In the genomic region with DNA sequence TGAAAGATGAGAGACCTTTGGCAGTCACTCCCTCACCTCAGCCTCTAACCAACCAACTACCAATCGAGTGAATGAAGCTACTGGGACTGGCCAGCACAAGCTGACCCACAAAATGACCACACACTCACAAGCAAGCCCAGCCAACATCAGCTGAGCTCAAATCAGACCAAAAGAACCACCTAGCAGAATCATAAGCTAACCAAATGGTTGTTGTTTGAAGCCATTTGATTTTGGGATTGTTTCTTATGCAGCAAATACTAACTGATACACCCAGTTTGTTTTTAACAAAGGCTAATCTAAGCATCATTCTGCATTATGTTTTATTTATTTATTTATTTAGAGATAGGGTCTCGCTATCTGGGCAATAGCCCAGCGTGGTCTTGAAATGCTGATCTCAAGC, we compare ENCODE assay signal across 25 cellular contexts.
"Had no signal": no experiment of that assay in that cellular context is flagged by ENCODE, and none has a peak within 500 bp of the region (broad histone marks: within the 10 kb centered on the region; RNA-seq: fewer than 3 reads in every experiment).

No MANE protein-coding gene starts in this region.

- H3K27me3 ChIP-seq: gastrocnemius medialis had no signal

- H3K9me3 ChIP-seq: gastrocnemius medialis, lower lobe of right lung, mucosa of descending colon had no signal

- H3K27ac ChIP-seq: coronary artery, dorsolateral prefrontal cortex, epithelial cell of prostate, esophagus squamous epithelium, gastrocnemius medialis, heart right ventricle, left lung, lower lobe of right lung had no signal

- H3K36me3 Mint-ChIP-seq: mesothelial cell of epicardium, naive B cell had no signal

- H3K36me3 ChIP-seq: esophagus squamous epithelium, gastrocnemius medialis, heart right ventricle, left lung, lower lobe of right lung had no signal

- H3K27ac Mint-ChIP-seq: mesothelial cell of epicardium had no signal

- H3K4me1 Mint-ChIP-seq: mesothelial cell of epicardium; naive B cell; naive thymus-derived CD8-positive, alpha-beta T cell had no signal

- H3K4me3 ChIP-seq: coronary artery, dorsolateral prefrontal cortex, esophagus squamous epithelium, gastrocnemius medialis, heart right ventricle, left lung, lower lobe of right lung, mucosa of descending colon had no signal

- DNase-seq: dermis blood vessel endothelial cell; dorsolateral prefrontal cortex; effector CD4-positive, alpha-beta T cell; effector memory CD4-positive, alpha-beta T cell; erythroblast; esophagus squamous epithelium; foreskin fibroblast; foreskin melanocyte; gastrocnemius medialis; glutamatergic neuron; head of caudate nucleus; heart right ventricle; hippocampal formation; left cardiac atrium; left lung; left ventricle myocardium superior; lower lobe of right lung; mesenchymal stem cell; mucosa of descending colon; naive B cell; naive thymus-derived CD8-positive, alpha-beta T cell had no signal

- ATAC-seq: esophagus mucosa; gastrocnemius medialis; heart right ventricle; left cardiac atrium; left lung; left ventricle myocardium superior; lower lobe of right lung; mucosa of descending colon; naive thymus-derived CD8-positive, alpha-beta T cell had no signal

- H3K4me3 Mint-ChIP-seq: mesothelial cell of epicardium; naive B cell; naive thymus-derived CD8-positive, alpha-beta T cell had no signal

- H3K4me1 ChIP-seq: gastrocnemius medialis, heart right ventricle, left lung, lower lobe of right lung had no signal
